Comparison of ENCODE assay signal across 1 cellular context in the genomic region with DNA sequence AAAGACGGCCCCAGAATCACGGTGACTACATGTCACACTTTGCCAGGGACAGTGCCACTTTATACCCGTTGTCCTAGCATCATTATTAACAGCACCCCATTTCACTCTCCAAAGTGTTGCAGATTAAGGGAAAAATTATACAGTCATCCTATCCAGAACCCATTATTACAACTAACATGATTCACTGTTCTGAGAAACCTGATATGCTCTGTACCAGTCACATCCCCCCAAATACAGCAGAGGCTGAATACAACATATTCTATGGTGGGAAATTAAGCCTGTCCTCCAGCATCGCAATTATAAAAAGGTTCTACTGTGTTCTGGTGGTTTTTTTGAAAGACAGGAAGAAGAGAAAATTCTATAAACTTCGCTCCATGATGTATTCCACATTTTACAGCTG.
TF ChIP-seq lines count a peak whose summit lies in the region.

No MANE protein-coding gene starts in this region.

TF ChIP-seq in GM23338, 12 proteins besides CTCF, POLR2A, EP300 and RAD21:
- TF ChIP-seq, protein P1, sequence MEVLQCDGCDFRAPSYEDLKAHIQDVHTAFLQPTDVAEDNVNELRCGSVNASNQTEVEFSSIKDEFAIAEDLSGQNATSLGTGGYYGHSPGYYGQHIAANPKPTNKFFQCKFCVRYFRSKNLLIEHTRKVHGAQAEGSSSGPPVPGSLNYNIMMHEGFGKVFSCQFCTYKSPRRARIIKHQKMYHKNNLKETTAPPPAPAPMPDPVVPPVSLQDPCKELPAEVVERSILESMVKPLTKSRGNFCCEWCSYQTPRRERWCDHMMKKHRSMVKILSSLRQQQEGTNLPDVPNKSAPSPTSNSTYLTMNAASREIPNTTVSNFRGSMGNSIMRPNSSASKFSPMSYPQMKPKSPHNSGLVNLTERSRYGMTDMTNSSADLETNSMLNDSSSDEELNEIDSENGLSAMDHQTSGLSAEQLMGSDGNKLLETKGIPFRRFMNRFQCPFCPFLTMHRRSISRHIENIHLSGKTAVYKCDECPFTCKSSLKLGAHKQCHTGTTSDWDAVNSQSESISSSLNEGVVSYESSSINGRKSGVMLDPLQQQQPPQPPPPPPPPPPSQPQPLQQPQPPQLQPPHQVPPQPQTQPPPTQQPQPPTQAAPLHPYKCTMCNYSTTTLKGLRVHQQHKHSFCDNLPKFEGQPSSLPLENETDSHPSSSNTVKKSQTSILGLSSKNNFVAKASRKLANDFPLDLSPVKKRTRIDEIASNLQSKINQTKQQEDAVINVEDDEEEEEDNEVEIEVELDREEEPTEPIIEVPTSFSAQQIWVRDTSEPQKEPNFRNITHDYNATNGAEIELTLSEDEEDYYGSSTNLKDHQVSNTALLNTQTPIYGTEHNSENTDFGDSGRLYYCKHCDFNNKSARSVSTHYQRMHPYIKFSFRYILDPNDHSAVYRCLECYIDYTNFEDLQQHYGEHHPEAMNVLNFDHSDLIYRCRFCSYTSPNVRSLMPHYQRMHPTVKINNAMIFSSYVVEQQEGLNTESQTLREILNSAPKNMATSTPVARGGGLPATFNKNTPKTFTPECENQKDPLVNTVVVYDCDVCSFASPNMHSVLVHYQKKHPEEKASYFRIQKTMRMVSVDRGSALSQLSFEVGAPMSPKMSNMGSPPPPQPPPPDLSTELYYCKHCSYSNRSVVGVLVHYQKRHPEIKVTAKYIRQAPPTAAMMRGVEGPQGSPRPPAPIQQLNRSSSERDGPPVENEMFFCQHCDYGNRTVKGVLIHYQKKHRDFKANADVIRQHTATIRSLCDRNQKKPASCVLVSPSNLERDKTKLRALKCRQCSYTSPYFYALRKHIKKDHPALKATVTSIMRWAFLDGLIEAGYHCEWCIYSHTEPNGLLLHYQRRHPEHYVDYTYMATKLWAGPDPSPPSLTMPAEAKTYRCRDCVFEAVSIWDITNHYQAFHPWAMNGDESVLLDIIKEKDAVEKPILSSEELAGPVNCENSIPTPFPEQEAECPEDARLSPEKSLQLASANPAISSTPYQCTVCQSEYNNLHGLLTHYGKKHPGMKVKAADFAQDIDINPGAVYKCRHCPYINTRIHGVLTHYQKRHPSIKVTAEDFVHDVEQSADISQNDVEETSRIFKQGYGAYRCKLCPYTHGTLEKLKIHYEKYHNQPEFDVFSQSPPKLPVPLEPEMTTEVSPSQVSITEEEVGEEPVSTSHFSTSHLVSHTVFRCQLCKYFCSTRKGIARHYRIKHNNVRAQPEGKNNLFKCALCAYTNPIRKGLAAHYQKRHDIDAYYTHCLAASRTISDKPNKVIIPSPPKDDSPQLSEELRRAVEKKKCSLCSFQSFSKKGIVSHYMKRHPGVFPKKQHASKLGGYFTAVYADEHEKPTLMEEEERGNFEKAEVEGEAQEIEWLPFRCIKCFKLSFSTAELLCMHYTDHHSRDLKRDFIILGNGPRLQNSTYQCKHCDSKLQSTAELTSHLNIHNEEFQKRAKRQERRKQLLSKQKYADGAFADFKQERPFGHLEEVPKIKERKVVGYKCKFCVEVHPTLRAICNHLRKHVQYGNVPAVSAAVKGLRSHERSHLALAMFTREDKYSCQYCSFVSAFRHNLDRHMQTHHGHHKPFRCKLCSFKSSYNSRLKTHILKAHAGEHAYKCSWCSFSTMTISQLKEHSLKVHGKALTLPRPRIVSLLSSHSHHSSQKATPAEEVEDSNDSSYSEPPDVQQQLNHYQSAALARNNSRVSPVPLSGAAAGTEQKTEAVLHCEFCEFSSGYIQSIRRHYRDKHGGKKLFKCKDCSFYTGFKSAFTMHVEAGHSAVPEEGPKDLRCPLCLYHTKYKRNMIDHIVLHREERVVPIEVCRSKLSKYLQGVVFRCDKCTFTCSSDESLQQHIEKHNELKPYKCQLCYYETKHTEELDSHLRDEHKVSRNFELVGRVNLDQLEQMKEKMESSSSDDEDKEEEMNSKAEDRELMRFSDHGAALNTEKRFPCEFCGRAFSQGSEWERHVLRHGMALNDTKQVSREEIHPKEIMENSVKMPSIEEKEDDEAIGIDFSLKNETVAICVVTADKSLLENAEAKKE (CRISPR knock-in tag; IDR thresholded peaks at IDR 0.05) = no peak
- TF ChIP-seq ZNF114 (CRISPR knock-in tag; IDR thresholded peaks at IDR 0.05) = no peak
